34 cellular contexts compared by ENCODE assay signal in genomic region chrX:118368398-118368797, GRCh38.
"Had no signal": no experiment of that assay in that cellular context is flagged by ENCODE, and none has a peak within 500 bp of the region (broad histone marks: within the 10 kb centered on the region; RNA-seq: fewer than 3 reads in every experiment).

No MANE protein-coding gene starts in this region.

- H3K27me3 ChIP-seq: MG63 had no signal

- H3K9ac ChIP-seq: KMS-11 had no signal

- H3K36me3 ChIP-seq: MG63 had no signal

- H3K4me2 ChIP-seq: KMS-11 had no signal

- H3K4me3 ChIP-seq: MG63 had no signal

- H3K9me3 ChIP-seq: MG63 had no signal

- H3K27ac ChIP-seq: KMS-11 had no signal

- DNase-seq: Karpas-422, Kasumi-1, MG63, MM.1S, MV-4-11, NCI-H1048, NCI-H1092, NCI-H1092 treated with DMSO at 0.1 percent for 48 hours, NCI-H1105, NCI-H1105 treated with DMSO at 0.1 percent for 48 hours, NCI-H1417, NCI-H1417 treated with DMSO at 0.1 percent for 48 hours, NCI-H1436, NCI-H1436 treated with DMSO at 0.1 percent for 48 hours, NCI-H146, NCI-H1694, NCI-H1694 treated with DMSO at 0.1 percent for 48 hours, NCI-H187, NCI-H187 treated with DMSO at 0.1 percent for 48 hours, NCI-H1930, NCI-H2029, NCI-H2029 treated with DMSO at 0.1 percent for 48 hours, NCI-H2081, NCI-H2081 treated with DMSO at 0.1 percent for 48 hours, NCI-H2107, NCI-H2171, NCI-H2171 treated with DMSO at 0.1 percent for 48 hours, NCI-H2227 treated with DMSO at 0.1 percent for 48 hours, NCI-H226, NCI-H345, NCI-H446, NCI-H446 treated with DMSO at 0.1 percent for 48 hours, NCI-H510A had no signal
